Comparison of ENCODE assay signal across 13 cellular contexts in the genomic region with DNA sequence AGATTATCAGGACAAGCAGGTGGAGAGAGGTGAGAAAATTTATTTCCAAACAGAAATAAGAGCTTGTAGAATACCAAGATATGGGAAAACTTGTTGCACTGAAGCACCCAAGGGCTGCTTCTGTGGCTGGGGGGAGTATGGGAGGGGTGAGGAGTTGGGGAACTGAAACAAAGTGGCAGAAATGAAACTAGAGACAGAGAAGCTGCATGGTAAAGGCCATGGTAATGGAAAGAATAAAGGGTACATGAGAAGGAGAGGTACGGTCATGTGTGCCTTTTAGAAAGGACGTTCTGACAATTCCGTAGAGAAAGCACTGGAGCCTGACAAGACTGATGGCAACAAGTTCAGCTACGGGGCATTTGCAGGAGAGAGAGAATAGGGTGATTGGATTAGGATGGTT. TPM values are rescaled to one million over a fixed set of nuclear protein-coding genes. Genes with fewer than 3 reads are reported as not detected.
DNase-seq lines count a peak whose midpoint lies in the region; ATAC-seq and TF ChIP-seq lines count a peak whose summit lies in the region.
"Had no signal": no experiment of that assay in that cellular context is flagged by ENCODE, and none has a peak within 500 bp of the region (broad histone marks: within the 10 kb centered on the region; RNA-seq: fewer than 3 reads in every experiment).

No MANE protein-coding gene starts in this region.

- no peak for TF ChIP-seq EP300 in gastroesophageal sphincter (IDR thresholded peaks at IDR 0.05)

- DNase-seq in left cardiac atrium (no peak), Right ventricle myocardium superior (no peak), NOMO-1 (lab: John Stamatoyannopoulos, UW; ENCODE audit: unreplicated experiment in 2 of 2) (peak; percentile 61 to 87), GM03348 (ENCODE audit: low spot score) (no peak)
- no peak for DNase-seq in CD8-positive, alpha-beta memory T cell
- DNase-seq: activated CD4-positive, alpha-beta memory T cell treated with anti-CD3 and anti-CD28 coated beads, Interleukin-2, amount 10 ng/mL, durations not matched to agents 7 days and 5 days; NCI-H526; stimulated activated CD8-positive, alpha-beta memory T cell treated with anti-CD3 and anti-CD28 coated beads, Interleukin-4, amount 100 ng/mL, for 48 hours had no signal

- no peak overlapping the region for H3K4me3 ChIP-seq in CD8-positive, alpha-beta memory T cell (ENCODE audit: low read length)
- no peak overlapping the region for H3K4me3 ChIP-seq in gastroesophageal sphincter

- no peak overlapping the region for H3K27ac ChIP-seq in CD8-positive, alpha-beta memory T cell (ENCODE audit: low read depth, low read length)
- H3K27ac ChIP-seq in gastroesophageal sphincter = no peak overlapping the region

- no peak for TF ChIP-seq CTCF in gastroesophageal sphincter (IDR thresholded peaks at IDR 0.05)

- no peak overlapping the region for H3K4me3 Mint-ChIP-seq in stimulated activated memory B cell treated with anti-CD40 and anti-IgM and Interleukin-4, amounts not matched to agents 10 μg/mL and 1 μg/mL and 100 μg/mL, for 72 hours
- no peak overlapping the region for H3K4me3 Mint-ChIP-seq in CD8-positive, alpha-beta memory T cell
- H3K4me3 Mint-ChIP-seq: activated CD4-positive, alpha-beta memory T cell treated with anti-CD3 and anti-CD28 coated beads, Interleukin-2, amount 10 ng/mL, durations not matched to agents 7 days and 5 days; neural crest cell had no signal

- TF ChIP-seq POLR2A in gastroesophageal sphincter (IDR thresholded peaks at IDR 0.05) = no peak

- no peaks in the 10 kb centered on the region for H3K36me3 ChIP-seq in CD8-positive, alpha-beta memory T cell (ENCODE audit: insufficient read depth, low read length)
- H3K36me3 ChIP-seq in gastroesophageal sphincter = peaks cover 0 to 3% of the 10 kb centered on the region in 2 donors

- peaks cover 20% of the 10 kb centered on the region for H3K4me1 Mint-ChIP-seq in stimulated activated memory B cell treated with anti-CD40 and anti-IgM and Interleukin-4, amounts not matched to agents 10 μg/mL and 1 μg/mL and 100 μg/mL, for 72 hours
- H3K4me1 Mint-ChIP-seq in CD8-positive, alpha-beta memory T cell = no peaks in the 10 kb centered on the region
- H3K4me1 Mint-ChIP-seq: activated CD4-positive, alpha-beta memory T cell treated with anti-CD3 and anti-CD28 coated beads, Interleukin-2, amount 10 ng/mL, durations not matched to agents 7 days and 5 days had no signal

- CTCF ChIA-PET in CD8-positive, alpha-beta memory T cell (lab: Charles Lee) = no interaction called here

- no peak overlapping the region for H3K27ac Mint-ChIP-seq in stimulated activated memory B cell treated with anti-CD40 and anti-IgM and Interleukin-4, amounts not matched to agents 10 μg/mL and 1 μg/mL and 100 μg/mL, for 72 hours
- H3K27ac Mint-ChIP-seq in CD8-positive, alpha-beta memory T cell = no peak overlapping the region
- H3K27ac Mint-ChIP-seq: activated CD4-positive, alpha-beta memory T cell treated with anti-CD3 and anti-CD28 coated beads, Interleukin-2, amount 10 ng/mL, durations not matched to agents 7 days and 5 days; activated naive CD4-positive, alpha-beta T cell treated with anti-CD3 and anti-CD28 coated beads, Interleukin-2, amount 50 U/mL, for 72 hours had no signal

- POLR2A ChIA-PET in CD8-positive, alpha-beta memory T cell (lab: Charles Lee) = no interaction called here

- no peaks in the 10 kb centered on the region for H3K27me3 Mint-ChIP-seq in stimulated activated memory B cell treated with anti-CD40 and anti-IgM and Interleukin-4, amounts not matched to agents 10 μg/mL and 1 μg/mL and 100 μg/mL, for 72 hours
- H3K27me3 Mint-ChIP-seq in CD8-positive, alpha-beta memory T cell = peaks cover 0 to 4% of the 10 kb centered on the region in 2 donors

- H3K4me1 ChIP-seq in CD8-positive, alpha-beta memory T cell (ENCODE audit: insufficient read depth, low read length) = no peaks in the 10 kb centered on the region
- peaks cover 0 to 19% (median 4%) of the 10 kb centered on the region in 3 donors for H3K4me1 ChIP-seq in gastroesophageal sphincter

- WGBS in gastroesophageal sphincter (ENCODE audit: low coverage in 1 of 2), 2 donors = 93% methylated on average over 4 of the region's 4 CpGs

- intact Hi-C loops in left cardiac atrium (cut with DNase I) = no loop called here
- intact Hi-C loops in Right ventricle myocardium superior (cut with DNase I) = no loop called here

- peaks cover 10% of the 10 kb centered on the region for H3K36me3 Mint-ChIP-seq in stimulated activated memory B cell treated with anti-CD40 and anti-IgM and Interleukin-4, amounts not matched to agents 10 μg/mL and 1 μg/mL and 100 μg/mL, for 72 hours
- no peaks in the 10 kb centered on the region for H3K36me3 Mint-ChIP-seq in CD8-positive, alpha-beta memory T cell

- ATAC-seq in left cardiac atrium = peak; percentile 44 to 59
- no peak for ATAC-seq in Right ventricle myocardium superior (ENCODE audit: poor library complexity)
- peak; percentile 52 for ATAC-seq in HG02798 (IDR thresholded peaks at IDR 0.05; ENCODE audit: poor library complexity, unreplicated experiment)
- ATAC-seq in stimulated activated memory B cell treated with anti-CD40 and anti-IgM and Interleukin-4, amounts not matched to agents 10 μg/mL and 1 μg/mL and 100 μg/mL, for 72 hours = peak; percentile 97
- no peak for ATAC-seq in gastroesophageal sphincter
- ATAC-seq: activated naive CD4-positive, alpha-beta T cell treated with anti-CD3 and anti-CD28 coated beads, Interleukin-2, amount 50 U/mL, for 72 hours had no signal

- H3K9me3 ChIP-seq in CD8-positive, alpha-beta memory T cell (ENCODE audit: low read length) = no peaks in the 10 kb centered on the region
- peaks cover 0 to 10% (median 0%) of the 10 kb centered on the region in 3 donors for H3K9me3 ChIP-seq in gastroesophageal sphincter

- peaks cover 8% of the 10 kb centered on the region for H3K9me3 Mint-ChIP-seq in stimulated activated memory B cell treated with anti-CD40 and anti-IgM and Interleukin-4, amounts not matched to agents 10 μg/mL and 1 μg/mL and 100 μg/mL, for 72 hours
- peaks cover 0 to 9% (median 3%) of the 10 kb centered on the region in 5 donors for H3K9me3 Mint-ChIP-seq in CD8-positive, alpha-beta memory T cell

- H3K27me3 ChIP-seq in CD8-positive, alpha-beta memory T cell (ENCODE audit: insufficient read depth, low read length, poor library complexity, severe bottlenecking) = no peaks in the 10 kb centered on the region
- no peaks in the 10 kb centered on the region for H3K27me3 ChIP-seq in gastroesophageal sphincter

RNA-seq across cellular contexts. Expression of a gene that starts 51.6 kb away (rescaled TPM):
- total RNA-seq in left cardiac atrium = 10 to 100 TPM; 43.9 to 50.1 TPM
- 52.4 TPM for total RNA-seq in Right ventricle myocardium superior
- total RNA-seq in CD8-positive, alpha-beta memory T cell = under 1 TPM; 0.37 to 0.49 TPM
- not detected for polyA plus RNA-seq in CD8-positive, alpha-beta memory T cell
- 10 to 100 TPM; 44.7 to 89.5 (median 54.8) TPM for total RNA-seq in gastroesophageal sphincter
- total RNA-seq: activated CD4-positive, alpha-beta memory T cell treated with anti-CD3 and anti-CD28 coated beads, Interleukin-2, amount 10 ng/mL, durations not matched to agents 7 days and 5 days; activated naive CD4-positive, alpha-beta T cell treated with anti-CD3 and anti-CD28 coated beads, Interleukin-2, amount 50 U/mL, for 72 hours had no signal

Comparison
In these comparisons a context has a peak if more than half of its experiments do, and no peak if none do; other contexts are left out.
1. ATAC-seq: peak in left cardiac atrium (2 of 2), HG02798 (single experiment) and stimulated activated memory B cell treated with anti-CD40 and anti-IgM and Interleukin-4, amounts not matched to agents 10 μg/mL and 1 μg/mL and 100 μg/mL, for 72 hours (single experiment); none in Right ventricle myocardium superior (single experiment) and gastroesophageal sphincter (single experiment).
2. DNase-seq: peak in NOMO-1 (2 of 2); none in left cardiac atrium (single experiment), Right ventricle myocardium superior (single experiment), GM03348 (single experiment) and CD8-positive, alpha-beta memory T cell (0 of 5).
3. RNA of a gene that starts 51.6 kb away (total RNA-seq): 44.7 to 89.5 TPM in gastroesophageal sphincter, 52.4 TPM in Right ventricle myocardium superior (single experiment) and 43.9 to 50.1 TPM in left cardiac atrium; 0.37 to 0.49 TPM in CD8-positive, alpha-beta memory T cell; every median in the first group is over 10 times any median in the second.